ENCODE assay signal across 15 cellular contexts in genomic region chr2:139652385-139652784, GRCh38.
DNase-seq lines count a peak whose midpoint lies in the region; ATAC-seq and TF ChIP-seq lines count a peak whose summit lies in the region.
"Had no signal": no experiment of that assay in that cellular context is flagged by ENCODE, and none has a peak within 500 bp of the region (broad histone marks: within the 10 kb centered on the region; RNA-seq: fewer than 3 reads in every experiment).

No MANE protein-coding gene starts in this region.

- H3K27ac ChIP-seq in SK-N-SH (ENCODE audit: low read depth in 2 of 2, low read length in 1 of 2) = no peak overlapping the region
- H3K27ac ChIP-seq in smooth muscle cell (ENCODE audit: low read depth) = peak overlapping the region; percentile 80
- H3K27ac ChIP-seq in right atrium auricular region = no peak overlapping the region
- H3K27ac ChIP-seq: BLaER1 had no signal

- H3K4me3 ChIP-seq in SK-N-SH (ENCODE audit: low read depth in 2 of 2, low read length in 1 of 2) (no peak overlapping the region), epithelial cell of esophagus (ENCODE audit: low read length) (no peak overlapping the region), smooth muscle cell (no peak overlapping the region), right atrium auricular region (no peak overlapping the region)
- H3K4me3 ChIP-seq: BLaER1 had no signal

- H3K4me1 ChIP-seq in SK-N-SH (ENCODE audit: control insufficient read depth in 1 of 2, insufficient read depth in 2 of 2, low read depth in 1 of 2, low read length in 1 of 2) = no peaks in the 10 kb centered on the region
- no peaks in the 10 kb centered on the region for H3K4me1 ChIP-seq in smooth muscle cell (ENCODE audit: low read depth)
- no peaks in the 10 kb centered on the region for H3K4me1 ChIP-seq in right atrium auricular region
- H3K4me1 ChIP-seq: BLaER1 had no signal

- H3K9me3 ChIP-seq in SK-N-SH (no peaks in the 10 kb centered on the region), smooth muscle cell (replicated peaks; ENCODE audit: low read depth) (no peaks in the 10 kb centered on the region), right atrium auricular region (no peaks in the 10 kb centered on the region)

- no peaks in the 10 kb centered on the region for H3F3A ChIP-seq in SK-N-SH (replicated peaks; ENCODE audit: insufficient read depth)
- no peaks in the 10 kb centered on the region for H3F3A ChIP-seq in smooth muscle cell (ENCODE audit: low read depth)

- H3K4me2 ChIP-seq in SK-N-SH (no peak overlapping the region), smooth muscle cell (no peak overlapping the region)
- H3K4me2 ChIP-seq: BLaER1 had no signal

- TF ChIP-seq RAD21 in SK-N-SH (IDR thresholded peaks at IDR 0.05; ENCODE audit: low read length) = no peak

- no peaks in the 10 kb centered on the region for H3K27me3 ChIP-seq in SK-N-SH (ENCODE audit: insufficient read depth)
- no peaks in the 10 kb centered on the region for H3K27me3 ChIP-seq in smooth muscle cell (ENCODE audit: low read depth)
- no peaks in the 10 kb centered on the region for H3K27me3 ChIP-seq in right atrium auricular region
- H3K27me3 ChIP-seq: BLaER1 had no signal

- TF ChIP-seq CTCF in SK-N-SH (IDR thresholded peaks at IDR 0.05) = no peak
- TF ChIP-seq CTCF in epithelial cell of esophagus (IDR thresholded peaks at IDR 0.05; ENCODE audit: insufficient read depth, low read depth, low read length, missing control alignments) = no peak
- TF ChIP-seq CTCF in smooth muscle cell (IDR thresholded peaks at IDR 0.05; ENCODE audit: borderline replicate concordance, insufficient read depth, poor library complexity, severe bottlenecking) = no peak
- no peak for TF ChIP-seq CTCF in right atrium auricular region (IDR thresholded peaks at IDR 0.05)

- TF ChIP-seq EP300 in SK-N-SH (IDR thresholded peaks at IDR 0.05; ENCODE audit: borderline replicate concordance in 1 of 2, low read depth in 1 of 2, low read length in 1 of 2) = no peak

- ATAC-seq in SK-N-SH treated with all-trans-retinoic acid at 6 μM for 48 hours (no peak), HG02678 (IDR thresholded peaks at IDR 0.05; ENCODE audit: unreplicated experiment) (no peak), GM18909 (IDR thresholded peaks at IDR 0.05; ENCODE audit: poor library complexity, unreplicated experiment) (no peak)

- H2AFZ ChIP-seq in SK-N-SH (ENCODE audit: low read depth) (no peak overlapping the region), smooth muscle cell (ENCODE audit: low read depth) (no peak overlapping the region)

- CTCF ChIA-PET in SK-N-SH (lab: Yijun Ruan, JAX) = no interaction called here

- H3K9ac ChIP-seq in SK-N-SH (no peak overlapping the region), smooth muscle cell (ENCODE audit: low read depth) (no peak overlapping the region)
- H3K9ac ChIP-seq: BLaER1 had no signal

- DNase-seq in SK-N-SH (no peak), NCI-H69 (lab: John Stamatoyannopoulos, UW) (peak; percentile 6), epithelial cell of esophagus (ENCODE audit: low read depth) (peak; percentile 48), smooth muscle cell (lab: John Stamatoyannopoulos, UW; ENCODE audit: unreplicated experiment) (no peak), right atrium auricular region (ENCODE audit: low spot score) (no peak)
- DNase-seq: 8988T, AML-193, DMS79 treated with DMSO at 0.1 percent for 48 hours, EL, GDM1, HCEC 1CT had no signal

- H3K9me2 ChIP-seq in SK-N-SH = no peaks in the 10 kb centered on the region

- H3K79me2 ChIP-seq in SK-N-SH (ENCODE audit: insufficient read depth) (no peaks in the 10 kb centered on the region), smooth muscle cell (ENCODE audit: low read depth) (no peaks in the 10 kb centered on the region)

- H3K36me3 ChIP-seq in SK-N-SH (replicated peaks in 1 of 2; ENCODE audit: control insufficient read depth in 1 of 2, insufficient read depth in 2 of 2, low read length in 1 of 2) (no peaks in the 10 kb centered on the region), smooth muscle cell (ENCODE audit: low read depth) (no peaks in the 10 kb centered on the region), right atrium auricular region (no peaks in the 10 kb centered on the region)
- H3K36me3 ChIP-seq: BLaER1 had no signal

- POLR2A ChIA-PET in SK-N-SH (lab: Yijun Ruan, JAX) = no interaction called here

- H4K20me1 ChIP-seq in SK-N-SH (ENCODE audit: insufficient read depth) (no peaks in the 10 kb centered on the region), smooth muscle cell (ENCODE audit: low read depth) (no peaks in the 10 kb centered on the region)
- H4K20me1 ChIP-seq: BLaER1 had no signal

TF ChIP-seq in SK-N-SH treated with all-trans-retinoic acid at 6 μM for 48 hours, 23 proteins besides CTCF, POLR2A, EP300 and RAD21:
- TF ChIP-seq TOX (CRISPR knock-in tag; IDR thresholded peaks at IDR 0.05; ENCODE audit: borderline replicate concordance) = no peak
- TF ChIP-seq ISL1 (CRISPR knock-in tag; IDR thresholded peaks at IDR 0.05) = peak; percentile 59

TF ChIP-seq in SK-N-SH, 30 proteins besides CTCF, POLR2A, EP300 and RAD21:
- TF ChIP-seq, protein P1, sequence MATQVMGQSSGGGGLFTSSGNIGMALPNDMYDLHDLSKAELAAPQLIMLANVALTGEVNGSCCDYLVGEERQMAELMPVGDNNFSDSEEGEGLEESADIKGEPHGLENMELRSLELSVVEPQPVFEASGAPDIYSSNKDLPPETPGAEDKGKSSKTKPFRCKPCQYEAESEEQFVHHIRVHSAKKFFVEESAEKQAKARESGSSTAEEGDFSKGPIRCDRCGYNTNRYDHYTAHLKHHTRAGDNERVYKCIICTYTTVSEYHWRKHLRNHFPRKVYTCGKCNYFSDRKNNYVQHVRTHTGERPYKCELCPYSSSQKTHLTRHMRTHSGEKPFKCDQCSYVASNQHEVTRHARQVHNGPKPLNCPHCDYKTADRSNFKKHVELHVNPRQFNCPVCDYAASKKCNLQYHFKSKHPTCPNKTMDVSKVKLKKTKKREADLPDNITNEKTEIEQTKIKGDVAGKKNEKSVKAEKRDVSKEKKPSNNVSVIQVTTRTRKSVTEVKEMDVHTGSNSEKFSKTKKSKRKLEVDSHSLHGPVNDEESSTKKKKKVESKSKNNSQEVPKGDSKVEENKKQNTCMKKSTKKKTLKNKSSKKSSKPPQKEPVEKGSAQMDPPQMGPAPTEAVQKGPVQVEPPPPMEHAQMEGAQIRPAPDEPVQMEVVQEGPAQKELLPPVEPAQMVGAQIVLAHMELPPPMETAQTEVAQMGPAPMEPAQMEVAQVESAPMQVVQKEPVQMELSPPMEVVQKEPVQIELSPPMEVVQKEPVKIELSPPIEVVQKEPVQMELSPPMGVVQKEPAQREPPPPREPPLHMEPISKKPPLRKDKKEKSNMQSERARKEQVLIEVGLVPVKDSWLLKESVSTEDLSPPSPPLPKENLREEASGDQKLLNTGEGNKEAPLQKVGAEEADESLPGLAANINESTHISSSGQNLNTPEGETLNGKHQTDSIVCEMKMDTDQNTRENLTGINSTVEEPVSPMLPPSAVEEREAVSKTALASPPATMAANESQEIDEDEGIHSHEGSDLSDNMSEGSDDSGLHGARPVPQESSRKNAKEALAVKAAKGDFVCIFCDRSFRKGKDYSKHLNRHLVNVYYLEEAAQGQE (IDR thresholded peaks at IDR 0.05; ENCODE audit: low read depth, low read length) = no peak
- no peak for TF ChIP-seq FOSL2 (IDR thresholded peaks at IDR 0.05; ENCODE audit: borderline replicate concordance, low read depth)
- no peak for TF ChIP-seq FOXJ3 (CRISPR knock-in tag; IDR thresholded peaks at IDR 0.05)
- TF ChIP-seq MEF2A (IDR thresholded peaks at IDR 0.05; ENCODE audit: borderline replicate concordance, low read depth) = no peak
- TF ChIP-seq PBX3 (IDR thresholded peaks at IDR 0.05) = no peak
- TF ChIP-seq, protein P2, sequence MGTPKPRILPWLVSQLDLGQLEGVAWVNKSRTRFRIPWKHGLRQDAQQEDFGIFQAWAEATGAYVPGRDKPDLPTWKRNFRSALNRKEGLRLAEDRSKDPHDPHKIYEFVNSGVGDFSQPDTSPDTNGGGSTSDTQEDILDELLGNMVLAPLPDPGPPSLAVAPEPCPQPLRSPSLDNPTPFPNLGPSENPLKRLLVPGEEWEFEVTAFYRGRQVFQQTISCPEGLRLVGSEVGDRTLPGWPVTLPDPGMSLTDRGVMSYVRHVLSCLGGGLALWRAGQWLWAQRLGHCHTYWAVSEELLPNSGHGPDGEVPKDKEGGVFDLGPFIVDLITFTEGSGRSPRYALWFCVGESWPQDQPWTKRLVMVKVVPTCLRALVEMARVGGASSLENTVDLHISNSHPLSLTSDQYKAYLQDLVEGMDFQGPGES (IDR thresholded peaks at IDR 0.05; ENCODE audit: low read depth, low read length) = no peak
- no peak for TF ChIP-seq NFIC (IDR thresholded peaks at IDR 0.05; ENCODE audit: borderline replicate concordance)
- TF ChIP-seq GATA2 (CRISPR knock-in tag; IDR thresholded peaks at IDR 0.05) = no peak
- TF ChIP-seq, protein P3, sequence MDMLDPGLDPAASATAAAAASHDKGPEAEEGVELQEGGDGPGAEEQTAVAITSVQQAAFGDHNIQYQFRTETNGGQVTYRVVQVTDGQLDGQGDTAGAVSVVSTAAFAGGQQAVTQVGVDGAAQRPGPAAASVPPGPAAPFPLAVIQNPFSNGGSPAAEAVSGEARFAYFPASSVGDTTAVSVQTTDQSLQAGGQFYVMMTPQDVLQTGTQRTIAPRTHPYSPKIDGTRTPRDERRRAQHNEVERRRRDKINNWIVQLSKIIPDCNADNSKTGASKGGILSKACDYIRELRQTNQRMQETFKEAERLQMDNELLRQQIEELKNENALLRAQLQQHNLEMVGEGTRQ (IDR thresholded peaks at IDR 0.05; ENCODE audit: borderline replicate concordance, low read depth, low read length) = no peak

Comparison
In these comparisons a context has a peak if more than half of its experiments do, and no peak if none do; other contexts are left out.
1. DNase-seq: peak in NCI-H69 (single experiment) and epithelial cell of esophagus (single experiment); none in SK-N-SH (single experiment), smooth muscle cell (single experiment) and right atrium auricular region (single experiment).